Comparison of ENCODE assay signal across 17 cellular contexts in the genomic region with DNA sequence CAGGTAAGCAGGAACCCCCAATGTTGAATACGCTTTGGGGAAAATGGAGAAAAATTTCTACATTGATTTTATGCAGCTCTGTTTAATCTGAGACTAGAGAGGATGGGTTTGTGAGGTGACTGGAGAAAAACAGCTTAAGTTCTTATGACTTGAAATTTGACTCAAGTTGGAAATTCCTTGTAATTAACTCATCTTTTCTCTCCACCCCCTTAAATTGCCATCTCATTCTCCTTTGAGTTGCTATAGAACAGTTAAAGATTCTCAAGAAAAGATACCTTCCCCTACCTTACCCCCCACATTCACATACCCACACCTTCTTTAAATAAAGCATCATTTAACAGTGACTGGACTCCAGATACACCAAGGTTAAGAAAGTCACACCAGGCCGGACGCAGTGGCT. TPM values are rescaled to one million over a fixed set of nuclear protein-coding genes. Genes with fewer than 3 reads are reported as not detected.
DNase-seq lines count a peak whose midpoint lies in the region; ATAC-seq lines count a peak whose summit lies in the region.
"Had no signal": no experiment of that assay in that cellular context is flagged by ENCODE, and none has a peak within 500 bp of the region (broad histone marks: within the 10 kb centered on the region; RNA-seq: fewer than 3 reads in every experiment).

No MANE protein-coding gene starts in this region.

- peaks cover 34% of the 10 kb centered on the region for H3K36me3 Mint-ChIP-seq in activated CD4-positive, alpha-beta T cell treated with anti-CD3 and anti-CD28 coated beads, Interleukin-2, amount 10 ng/mL, durations not matched to agents 24 days and 14 days (ENCODE audit: low read depth)
- H3K36me3 Mint-ChIP-seq in activated T-helper 17 cell treated with anti-CD3 and anti-CD28 coated beads, Interleukin-2, amount 50 U/mL, for 72 hours (ENCODE audit: low read depth) = peaks cover 40% of the 10 kb centered on the region

- no peaks in the 10 kb centered on the region for H3K27me3 Mint-ChIP-seq in activated CD4-positive, alpha-beta T cell treated with anti-CD3 and anti-CD28 coated beads, Interleukin-2, amount 10 ng/mL, durations not matched to agents 24 days and 14 days
- H3K27me3 Mint-ChIP-seq in activated T-helper 17 cell treated with anti-CD3 and anti-CD28 coated beads, Interleukin-2, amount 50 U/mL, for 72 hours = no peaks in the 10 kb centered on the region
- H3K27me3 Mint-ChIP-seq: activated naive CD8-positive, alpha-beta T cell treated with anti-CD3 and anti-CD28 coated beads, Interleukin-2, amount 10 ng/mL, durations not matched to agents 7 days and 5 days; brain had no signal

- intact Hi-C loops in activated CD4-positive, alpha-beta T cell treated with anti-CD3 and anti-CD28 coated beads, Interleukin-2, amount 10 ng/mL, durations not matched to agents 24 days and 14 days (cut with micrococcal nuclease) = loop anchor here (1.0 kb wide), 1 partner anchor 11 kb away; no protein-coding TSS in a partner anchor

- H3K9me3 Mint-ChIP-seq in activated CD4-positive, alpha-beta T cell treated with anti-CD3 and anti-CD28 coated beads, Interleukin-2, amount 10 ng/mL, durations not matched to agents 24 days and 14 days = peaks cover 15% of the 10 kb centered on the region
- H3K9me3 Mint-ChIP-seq in activated T-helper 17 cell treated with anti-CD3 and anti-CD28 coated beads, Interleukin-2, amount 50 U/mL, for 72 hours = peaks cover 9% of the 10 kb centered on the region

- H3K27ac Mint-ChIP-seq in activated CD4-positive, alpha-beta T cell treated with anti-CD3 and anti-CD28 coated beads, Interleukin-2, amount 10 ng/mL, durations not matched to agents 24 days and 14 days = peak overlapping the region; percentile 83
- peak overlapping the region; percentile 68 for H3K27ac Mint-ChIP-seq in activated T-helper 17 cell treated with anti-CD3 and anti-CD28 coated beads, Interleukin-2, amount 50 U/mL, for 72 hours
- H3K27ac Mint-ChIP-seq: activated naive CD8-positive, alpha-beta T cell treated with anti-CD3 and anti-CD28 coated beads, Interleukin-2, amount 10 ng/mL, durations not matched to agents 7 days and 5 days; brain had no signal

- ATAC-seq in activated T-helper 17 cell treated with anti-CD3 and anti-CD28 coated beads, Interleukin-2, amount 50 U/mL, for 72 hours (replicated peaks) = peak; percentile 67
- ATAC-seq in HG03521 (IDR thresholded peaks at IDR 0.05; ENCODE audit: unreplicated experiment) = no peak
- no peak for ATAC-seq in HG02840 (IDR thresholded peaks at IDR 0.05; ENCODE audit: low FRiP score, unreplicated experiment)
- ATAC-seq: HepG2, upper lobe of right lung had no signal

- H3K4me3 Mint-ChIP-seq in activated CD4-positive, alpha-beta T cell treated with anti-CD3 and anti-CD28 coated beads, Interleukin-2, amount 10 ng/mL, durations not matched to agents 24 days and 14 days = peak overlapping the region; percentile 65
- H3K4me3 Mint-ChIP-seq in activated T-helper 17 cell treated with anti-CD3 and anti-CD28 coated beads, Interleukin-2, amount 50 U/mL, for 72 hours = peak overlapping the region; percentile 69
- H3K4me3 Mint-ChIP-seq: activated naive CD8-positive, alpha-beta T cell treated with anti-CD3 and anti-CD28 coated beads, Interleukin-2, amount 10 ng/mL, durations not matched to agents 7 days and 5 days; brain had no signal

- H3K4me1 Mint-ChIP-seq in activated CD4-positive, alpha-beta T cell treated with anti-CD3 and anti-CD28 coated beads, Interleukin-2, amount 10 ng/mL, durations not matched to agents 24 days and 14 days = peaks cover 27% of the 10 kb centered on the region
- H3K4me1 Mint-ChIP-seq in activated T-helper 17 cell treated with anti-CD3 and anti-CD28 coated beads, Interleukin-2, amount 50 U/mL, for 72 hours = peaks cover 31% of the 10 kb centered on the region

- DNase-seq in activated CD4-positive, alpha-beta T cell treated with anti-CD3 and anti-CD28 coated beads, Interleukin-2, amount 10 ng/mL, durations not matched to agents 24 days and 14 days = no peak
- DNase-seq in activated CD4-positive, alpha-beta T cell treated with anti-CD3 and anti-CD28 coated beads for 48 hours = no peak
- DNase-seq in ELR (ENCODE audit: low read depth) = peak; percentile 60
- DNase-seq in iris pigment epithelial cell (ENCODE audit: low read depth) = peak; percentile 79
- DNase-seq in GDM1 (lab: John Stamatoyannopoulos, UW) = no peak
- DNase-seq: activated CD4-positive, alpha-beta T cell treated with anti-CD3 and anti-CD28 coated beads for 1 hour; activated CD8-positive, alpha-beta memory T cell treated with anti-CD3 and anti-CD28 coated beads, Interleukin-2, amount 50 U/mL, for 4 hours; activated naive CD8-positive, alpha-beta T cell treated with anti-CD3 and anti-CD28 coated beads, Interleukin-2, amount 10 ng/mL, durations not matched to agents 7 days and 5 days; NCI-H1436; NCI-H524 treated with DMSO at 0.1 percent for 48 hours; stimulated activated CD4-positive, alpha-beta T cell treated with anti-CD3 and anti-CD28 coated beads, Interleukin-4, amount 100 ng/mL, for 1 hour; upper lobe of right lung had no signal

RNA-seq across cellular contexts. Expression of gene ZNRF1, which starts 24.2 kb away (rescaled TPM):
- total RNA-seq in activated CD4-positive, alpha-beta T cell treated with anti-CD3 and anti-CD28 coated beads, Interleukin-2, amount 10 ng/mL, durations not matched to agents 24 days and 14 days = 41.4 and 46.8 TPM in 2 replicates
- total RNA-seq in activated T-helper 17 cell treated with anti-CD3 and anti-CD28 coated beads, Interleukin-2, amount 50 U/mL, for 72 hours = 10 to 100 TPM; 58.2 to 88.4 TPM

RNA-seq across cellular contexts. Expression of gene WDR59, which starts 38.1 kb away (rescaled TPM):
- 80.6 and 91.5 TPM in 2 replicates for total RNA-seq in activated CD4-positive, alpha-beta T cell treated with anti-CD3 and anti-CD28 coated beads, Interleukin-2, amount 10 ng/mL, durations not matched to agents 24 days and 14 days
- 100 to 1,000 TPM; 107 to 154 TPM for total RNA-seq in activated T-helper 17 cell treated with anti-CD3 and anti-CD28 coated beads, Interleukin-2, amount 50 U/mL, for 72 hours

Comparison
In these comparisons a context has a peak if more than half of its experiments do, and no peak if none do; other contexts are left out.
1. DNase-seq: peak in ELR (single experiment) and iris pigment epithelial cell (single experiment); none in activated CD4-positive, alpha-beta T cell treated with anti-CD3 and anti-CD28 coated beads, Interleukin-2, amount 10 ng/mL, durations not matched to agents 24 days and 14 days (single experiment), activated CD4-positive, alpha-beta T cell treated with anti-CD3 and anti-CD28 coated beads for 48 hours (single experiment) and GDM1 (single experiment).